ENCODE assay signal across 1 cellular context in the genomic region with DNA sequence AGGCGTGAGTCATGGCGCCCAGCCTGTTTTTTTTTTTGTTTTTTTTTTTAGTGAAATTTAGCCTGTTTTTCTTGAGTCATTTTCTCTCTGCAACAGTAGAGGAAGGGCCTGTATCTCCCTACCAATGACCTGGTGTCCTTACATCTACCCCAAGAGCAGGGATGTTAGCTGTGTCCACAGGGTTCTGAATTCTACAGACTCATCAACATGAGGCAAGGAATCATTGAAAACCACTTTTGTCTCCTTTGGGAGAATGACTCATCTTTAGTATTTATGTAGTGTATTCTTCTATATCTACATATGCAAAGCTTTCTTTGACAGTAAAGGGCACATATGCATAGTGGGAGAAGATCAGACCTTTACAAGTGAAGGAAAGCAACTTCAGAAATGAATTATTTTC.
TF ChIP-seq lines count a peak whose summit lies in the region.

No MANE protein-coding gene starts in this region.

TF ChIP-seq in GM23338, 12 proteins besides CTCF, POLR2A, EP300 and RAD21:
- TF ChIP-seq, protein P1, sequence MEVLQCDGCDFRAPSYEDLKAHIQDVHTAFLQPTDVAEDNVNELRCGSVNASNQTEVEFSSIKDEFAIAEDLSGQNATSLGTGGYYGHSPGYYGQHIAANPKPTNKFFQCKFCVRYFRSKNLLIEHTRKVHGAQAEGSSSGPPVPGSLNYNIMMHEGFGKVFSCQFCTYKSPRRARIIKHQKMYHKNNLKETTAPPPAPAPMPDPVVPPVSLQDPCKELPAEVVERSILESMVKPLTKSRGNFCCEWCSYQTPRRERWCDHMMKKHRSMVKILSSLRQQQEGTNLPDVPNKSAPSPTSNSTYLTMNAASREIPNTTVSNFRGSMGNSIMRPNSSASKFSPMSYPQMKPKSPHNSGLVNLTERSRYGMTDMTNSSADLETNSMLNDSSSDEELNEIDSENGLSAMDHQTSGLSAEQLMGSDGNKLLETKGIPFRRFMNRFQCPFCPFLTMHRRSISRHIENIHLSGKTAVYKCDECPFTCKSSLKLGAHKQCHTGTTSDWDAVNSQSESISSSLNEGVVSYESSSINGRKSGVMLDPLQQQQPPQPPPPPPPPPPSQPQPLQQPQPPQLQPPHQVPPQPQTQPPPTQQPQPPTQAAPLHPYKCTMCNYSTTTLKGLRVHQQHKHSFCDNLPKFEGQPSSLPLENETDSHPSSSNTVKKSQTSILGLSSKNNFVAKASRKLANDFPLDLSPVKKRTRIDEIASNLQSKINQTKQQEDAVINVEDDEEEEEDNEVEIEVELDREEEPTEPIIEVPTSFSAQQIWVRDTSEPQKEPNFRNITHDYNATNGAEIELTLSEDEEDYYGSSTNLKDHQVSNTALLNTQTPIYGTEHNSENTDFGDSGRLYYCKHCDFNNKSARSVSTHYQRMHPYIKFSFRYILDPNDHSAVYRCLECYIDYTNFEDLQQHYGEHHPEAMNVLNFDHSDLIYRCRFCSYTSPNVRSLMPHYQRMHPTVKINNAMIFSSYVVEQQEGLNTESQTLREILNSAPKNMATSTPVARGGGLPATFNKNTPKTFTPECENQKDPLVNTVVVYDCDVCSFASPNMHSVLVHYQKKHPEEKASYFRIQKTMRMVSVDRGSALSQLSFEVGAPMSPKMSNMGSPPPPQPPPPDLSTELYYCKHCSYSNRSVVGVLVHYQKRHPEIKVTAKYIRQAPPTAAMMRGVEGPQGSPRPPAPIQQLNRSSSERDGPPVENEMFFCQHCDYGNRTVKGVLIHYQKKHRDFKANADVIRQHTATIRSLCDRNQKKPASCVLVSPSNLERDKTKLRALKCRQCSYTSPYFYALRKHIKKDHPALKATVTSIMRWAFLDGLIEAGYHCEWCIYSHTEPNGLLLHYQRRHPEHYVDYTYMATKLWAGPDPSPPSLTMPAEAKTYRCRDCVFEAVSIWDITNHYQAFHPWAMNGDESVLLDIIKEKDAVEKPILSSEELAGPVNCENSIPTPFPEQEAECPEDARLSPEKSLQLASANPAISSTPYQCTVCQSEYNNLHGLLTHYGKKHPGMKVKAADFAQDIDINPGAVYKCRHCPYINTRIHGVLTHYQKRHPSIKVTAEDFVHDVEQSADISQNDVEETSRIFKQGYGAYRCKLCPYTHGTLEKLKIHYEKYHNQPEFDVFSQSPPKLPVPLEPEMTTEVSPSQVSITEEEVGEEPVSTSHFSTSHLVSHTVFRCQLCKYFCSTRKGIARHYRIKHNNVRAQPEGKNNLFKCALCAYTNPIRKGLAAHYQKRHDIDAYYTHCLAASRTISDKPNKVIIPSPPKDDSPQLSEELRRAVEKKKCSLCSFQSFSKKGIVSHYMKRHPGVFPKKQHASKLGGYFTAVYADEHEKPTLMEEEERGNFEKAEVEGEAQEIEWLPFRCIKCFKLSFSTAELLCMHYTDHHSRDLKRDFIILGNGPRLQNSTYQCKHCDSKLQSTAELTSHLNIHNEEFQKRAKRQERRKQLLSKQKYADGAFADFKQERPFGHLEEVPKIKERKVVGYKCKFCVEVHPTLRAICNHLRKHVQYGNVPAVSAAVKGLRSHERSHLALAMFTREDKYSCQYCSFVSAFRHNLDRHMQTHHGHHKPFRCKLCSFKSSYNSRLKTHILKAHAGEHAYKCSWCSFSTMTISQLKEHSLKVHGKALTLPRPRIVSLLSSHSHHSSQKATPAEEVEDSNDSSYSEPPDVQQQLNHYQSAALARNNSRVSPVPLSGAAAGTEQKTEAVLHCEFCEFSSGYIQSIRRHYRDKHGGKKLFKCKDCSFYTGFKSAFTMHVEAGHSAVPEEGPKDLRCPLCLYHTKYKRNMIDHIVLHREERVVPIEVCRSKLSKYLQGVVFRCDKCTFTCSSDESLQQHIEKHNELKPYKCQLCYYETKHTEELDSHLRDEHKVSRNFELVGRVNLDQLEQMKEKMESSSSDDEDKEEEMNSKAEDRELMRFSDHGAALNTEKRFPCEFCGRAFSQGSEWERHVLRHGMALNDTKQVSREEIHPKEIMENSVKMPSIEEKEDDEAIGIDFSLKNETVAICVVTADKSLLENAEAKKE (CRISPR knock-in tag; IDR thresholded peaks at IDR 0.05): peak; percentile 14; the same call in 1 of the 2 replicates
- TF ChIP-seq EZH2 (IDR thresholded peaks at IDR 0.05; ENCODE audit: low read depth, unreplicated experiment): no peak
